In genomic region chr5:160635046-160635445, GRCh38 we compare ENCODE assay signal across 30 cellular contexts.
A peak's percentile ranks its signal among the peaks of the same experiment; 100 is the strongest.
DNase-seq lines count a peak whose midpoint lies in the region; ATAC-seq, FAIRE-seq and TF ChIP-seq lines count a peak whose summit lies in the region.
"Had no signal": no experiment of that assay in that cellular context is flagged by ENCODE, and none has a peak within 500 bp of the region (broad histone marks: within the 10 kb centered on the region; RNA-seq: fewer than 3 reads in every experiment).

No MANE protein-coding gene starts in this region.

- H3K27me3 ChIP-seq in HepG2 (ENCODE audit: control insufficient read depth in 1 of 2, insufficient read depth in 2 of 2, low read length in 2 of 2) (no peaks in the 10 kb centered on the region), testis (no peaks in the 10 kb centered on the region)
- H3K27me3 ChIP-seq: BLaER1 treated with 17β-estradiol and CSF1 and Interleukin-3, amounts not matched to agents 10 nM and 100 nM had no signal

- intact Hi-C loops in HepG2 (cut with micrococcal nuclease; ENCODE audit: unreplicated experiment) (no loop called here), testis (cut with DNase I; ENCODE audit: low total_unique reads) (no loop called here)

- H3K27ac ChIP-seq in HepG2 (ENCODE audit: extremely low read length, insufficient read depth, low read length) (no peak overlapping the region), testis (peak overlapping the region; percentile 59 to 75)
- H3K27ac ChIP-seq: 22Rv1; BLaER1 treated with 17β-estradiol and CSF1 and Interleukin-3, amounts not matched to agents 10 nM and 100 nM had no signal

- H3K4me3 ChIP-seq in HepG2 (replicated peaks in 1 of 3; ENCODE audit: insufficient read depth in 1 of 3, low read depth in 2 of 3, low read length in 3 of 3) (no peak overlapping the region; a peak in 1 of 6 replicates), testis (no peak overlapping the region)
- H3K4me3 ChIP-seq: BLaER1 treated with 17β-estradiol and CSF1 and Interleukin-3, amounts not matched to agents 10 nM and 100 nM; MG63 had no signal

- WGBS in HepG2 (ENCODE audit: low lambda C conversion rate) = 2% methylated on average over 4 of the region's 4 CpGs
- WGBS in testis, 2 donors = 54 to 67% methylated on average over 4 of the region's 4 CpGs

- H2AFZ ChIP-seq in HepG2 (ENCODE audit: low read length) = no peak overlapping the region

- peak; percentile 8 for DNase-seq in NOMO-1 treated with DMSO at 0.1 percent for 48 hours (lab: John Stamatoyannopoulos, UW; ENCODE audit: unreplicated experiment)
- DNase-seq in NOMO-1 (lab: John Stamatoyannopoulos, UW; ENCODE audit: unreplicated experiment in 2 of 2) = no peak
- DNase-seq in SW480 (ENCODE audit: low spot score) = peak; percentile 22
- peak; percentile 23 for DNase-seq in HepG2 (ENCODE audit: low spot score)
- no peak for DNase-seq in testis
- DNase-seq in NCI-H1105 (lab: John Stamatoyannopoulos, UW) = no peak
- no peak for DNase-seq in activated CD4-positive, alpha-beta T cell treated with anti-CD3 and anti-CD28 coated beads, Interleukin-2, amount 50 U/mL, for 4 hours
- DNase-seq in NCI-H1417 (lab: John Stamatoyannopoulos, UW) = no peak
- DNase-seq: ACHN; Calu3; CD4-positive, alpha-beta memory T cell; DMS153; GOT3; HCEC 1CT; Karpas-422; MG63; NCI-H1092; NCI-H146; NCI-H2029; NCI-H226; NCI-H510A treated with DMSO at 0.1 percent for 48 hours; NCI-H748 treated with DMSO at 0.1 percent for 48 hours; NK-92 treated with Interleukin-12 subunit alpha and Interleukin-12 subunit beta, amount 100 ng/mL, for 24 hours; RPMI8226; SIG-M5 had no signal

- TF ChIP-seq CTCF in HepG2 (CRISPR knock-in tag; IDR thresholded peaks at IDR 0.05) = no peak
- no peak for TF ChIP-seq CTCF in testis (IDR thresholded peaks at IDR 0.05)

- no peak overlapping the region for H3K9ac ChIP-seq in HepG2 (ENCODE audit: insufficient read depth, low read depth, low read length)
- H3K9ac ChIP-seq: BLaER1 treated with 17β-estradiol and CSF1 and Interleukin-3, amounts not matched to agents 10 nM and 100 nM had no signal

- no peak overlapping the region for H3K4me2 ChIP-seq in HepG2 (ENCODE audit: low read depth, low read length)
- H3K4me2 ChIP-seq: BLaER1 treated with 17β-estradiol and CSF1 and Interleukin-3, amounts not matched to agents 10 nM and 100 nM had no signal

- H3K79me2 ChIP-seq in HepG2 (ENCODE audit: insufficient read depth, low read length) = no peaks in the 10 kb centered on the region

- no peaks in the 10 kb centered on the region for H3K36me3 ChIP-seq in HepG2 (replicated peaks in 1 of 2; ENCODE audit: control insufficient read depth in 1 of 2, insufficient read depth in 2 of 2, low read length in 2 of 2)
- no peaks in the 10 kb centered on the region for H3K36me3 ChIP-seq in testis (ENCODE audit: low read depth, missing control alignments)
- H3K36me3 ChIP-seq: BLaER1 treated with 17β-estradiol and CSF1 and Interleukin-3, amounts not matched to agents 10 nM and 100 nM; MG63 had no signal

- no TSS peak for BruUV-seq in HepG2 (replicated peaks; lab: Mats Ljungman, UMichigan)

- CTCF ChIA-PET in HepG2 (lab: Yijun Ruan, JAX; ENCODE audit: low intra/inter-chr PET ratio, low total read pairs) = no interaction called here

- TF ChIP-seq EP300 in HepG2 (IDR thresholded peaks at IDR 0.05; ENCODE audit: low read depth in 2 of 2, low read length in 2 of 2) (no peak), HepG2 (CRISPR knock-in tag; IDR thresholded peaks at IDR 0.05; ENCODE audit: borderline replicate concordance) (no peak)

- H3K9me3 ChIP-seq in HepG2 (ENCODE audit: low read length) (no peaks in the 10 kb centered on the region), testis (no peaks in the 10 kb centered on the region)
- H3K9me3 ChIP-seq: MG63 had no signal

- no peak for FAIRE-seq in HepG2 (lab: Jason Lieb, UNC)
- FAIRE-seq: GM12892, GM18507 had no signal

- peak; percentile 63; the same call in 2 of the 3 replicates for ATAC-seq in HepG2
- ATAC-seq: SK-N-SH treated with all-trans-retinoic acid at 6 μM for 48 hours had no signal

- in situ Hi-C loops in HepG2 (cut with HindIII; ENCODE audit: extremely low pct_ligation_motif_present, low pct_unique_long_range_greater_than_20kb) = no loop called here

- no peaks in the 10 kb centered on the region for H4K20me1 ChIP-seq in HepG2 (ENCODE audit: insufficient read depth, low read length)
- H4K20me1 ChIP-seq: BLaER1 treated with 17β-estradiol and CSF1 and Interleukin-3, amounts not matched to agents 10 nM and 100 nM had no signal

- POLR2A ChIA-PET in HepG2 (lab: Yijun Ruan, JAX) = no interaction called here

- TF ChIP-seq POLR2A in HepG2 (IDR thresholded peaks at IDR 0.05; ENCODE audit: insufficient read depth in 1 of 2, low read depth in 2 of 2, low read length in 2 of 2) (no peak), testis (IDR thresholded peaks at IDR 0.05) (no peak)

- peaks cover 12% of the 10 kb centered on the region for H3K4me1 ChIP-seq in HepG2 (ENCODE audit: insufficient read depth, low read length)
- peaks cover 15% of the 10 kb centered on the region for H3K4me1 ChIP-seq in testis
- H3K4me1 ChIP-seq: BLaER1 treated with 17β-estradiol and CSF1 and Interleukin-3, amounts not matched to agents 10 nM and 100 nM had no signal

- TF ChIP-seq RAD21 in HepG2 (CRISPR knock-in tag; IDR thresholded peaks at IDR 0.05) = no peak

TF ChIP-seq in HepG2, 621 proteins besides CTCF, POLR2A, EP300 and RAD21:
- TF ChIP-seq ZNF850 (CRISPR knock-in tag; conservative IDR thresholded peaks at IDR 0.05) = no peak
- 0 out of 2 replicates have a peak, but pooled peaks have one; percentile 11 for TF ChIP-seq HNF4A (CRISPR knock-in tag; IDR thresholded peaks at IDR 0.05)

Comparison
In these comparisons a context has a peak if more than half of its experiments do, and no peak if none do; other contexts are left out.
1. DNase-seq: peak in NOMO-1 treated with DMSO at 0.1 percent for 48 hours (single experiment), SW480 (single experiment) and HepG2 (single experiment); none in NOMO-1 (0 of 2), testis (single experiment), NCI-H1105 (single experiment), activated CD4-positive, alpha-beta T cell treated with anti-CD3 and anti-CD28 coated beads, Interleukin-2, amount 50 U/mL, for 4 hours (0 of 2) and NCI-H1417 (0 of 3).